Comparison of ENCODE assay signal across 7 cellular contexts in the genomic region with DNA sequence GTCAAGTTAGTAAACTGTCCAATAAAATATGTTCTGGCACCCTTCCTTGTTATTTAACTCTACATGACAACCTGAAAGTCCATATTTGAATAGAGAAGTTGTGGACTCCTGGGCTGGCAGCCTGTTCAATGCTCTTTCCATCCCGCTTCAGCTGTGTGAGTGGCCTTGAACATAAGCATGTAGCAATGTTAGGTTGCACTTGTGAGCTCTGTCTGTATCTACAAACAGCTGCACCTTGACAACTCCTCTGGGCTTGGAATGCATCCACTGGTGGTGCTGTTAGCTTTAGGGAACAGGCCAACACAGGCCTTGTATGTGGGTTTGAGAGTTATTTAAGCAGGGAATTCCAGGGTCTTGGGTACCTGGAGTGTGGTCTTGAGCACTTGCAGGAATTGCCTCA.
"Had no signal": no experiment of that assay in that cellular context is flagged by ENCODE, and none has a peak within 500 bp of the region (broad histone marks: within the 10 kb centered on the region; RNA-seq: fewer than 3 reads in every experiment).

No MANE protein-coding gene starts in this region.

- FAIRE-seq: G401.6, GM12878, GM12891, GM18507, GM19239 had no signal

- ATAC-seq: GM12878 had no signal

- H3K4me3 ChIP-seq: GM12878 had no signal

- DNase-seq: GDM1, GF-D8 had no signal
